Comparison of ENCODE assay signal across 21 cellular contexts in genomic region chr13:113638806-113639205, GRCh38. TPM values are rescaled to one million over a fixed set of nuclear protein-coding genes. Genes with fewer than 3 reads are reported as not detected.
DNase-seq lines count a peak whose midpoint lies in the region; ATAC-seq and TF ChIP-seq lines count a peak whose summit lies in the region.
"Had no signal": no experiment of that assay in that cellular context is flagged by ENCODE, and none has a peak within 500 bp of the region (broad histone marks: within the 10 kb centered on the region; RNA-seq: fewer than 3 reads in every experiment).

No MANE protein-coding gene starts in this region.

- ATAC-seq in stimulated activated naive CD8-positive, alpha-beta T cell treated with anti-CD3 and anti-CD28 coated beads, Interleukin-15, Interleukin-2, amounts not matched to agents 100 U/mL and 50 U/mL, for 24 hours, result no peak
- no peak for ATAC-seq in stimulated activated naive CD8-positive, alpha-beta T cell treated with anti-CD3 and anti-CD28 coated beads, Interleukin-15, amount 100 ng/mL, for 72 hours
- no peak for ATAC-seq in GM19351 (IDR thresholded peaks at IDR 0.05; ENCODE audit: unreplicated experiment)
- ATAC-seq in HG03460 (IDR thresholded peaks at IDR 0.05; ENCODE audit: unreplicated experiment), result no peak
- no peak for ATAC-seq in HG03196 (IDR thresholded peaks at IDR 0.05; ENCODE audit: unreplicated experiment)
- ATAC-seq: Panc1 had no signal

- peak; percentile 1 for DNase-seq in stimulated activated naive CD8-positive, alpha-beta T cell treated with anti-CD3 and anti-CD28 coated beads, Interleukin-15, Interleukin-2, amounts not matched to agents 100 U/mL and 50 U/mL, for 24 hours
- no peak for DNase-seq in stimulated activated naive CD8-positive, alpha-beta T cell treated with anti-CD3 and anti-CD28 coated beads, Interleukin-15, amount 100 ng/mL, for 72 hours
- DNase-seq in chondrocyte (ENCODE audit: low spot score), result peak; percentile 39
- DNase-seq in neural crest cell (ENCODE audit: low read depth, low spot score), result no peak
- DNase-seq in type B pancreatic cell (ENCODE audit: extremely low spot score, unreplicated experiment), result peak; percentile 37
- DNase-seq: ACHN, DND-41, KBM-7, NCI-H1105, NCI-H2081, NCI-H2171 treated with DMSO at 0.1 percent for 48 hours, NCI-H446 treated with DMSO at 0.1 percent for 48 hours, NCI-H69 had no signal

- H3K9me3 Mint-ChIP-seq in stimulated activated naive CD8-positive, alpha-beta T cell treated with anti-CD3 and anti-CD28 coated beads, Interleukin-15, amount 100 ng/mL, for 72 hours, result no peaks in the 10 kb centered on the region
- H3K9me3 Mint-ChIP-seq in chondrocyte (ENCODE audit: low read depth) (peaks cover 2% of the 10 kb centered on the region), neural crest cell (no peaks in the 10 kb centered on the region), type B pancreatic cell (peaks cover 4% of the 10 kb centered on the region)

- no peak overlapping the region for H3K4me3 Mint-ChIP-seq in stimulated activated naive CD8-positive, alpha-beta T cell treated with anti-CD3 and anti-CD28 coated beads, Interleukin-15, amount 100 ng/mL, for 72 hours
- H3K4me3 Mint-ChIP-seq in chondrocyte (ENCODE audit: unreplicated experiment), result no peak overlapping the region
- peak overlapping the region; percentile 8 for H3K4me3 Mint-ChIP-seq in neural crest cell
- no peak overlapping the region for H3K4me3 Mint-ChIP-seq in type B pancreatic cell
- H3K4me3 Mint-ChIP-seq: CD14-positive monocyte had no signal

- TF ChIP-seq CTCF in chondrocyte (IDR thresholded peaks at IDR 0.05), result no peak
- TF ChIP-seq CTCF in neural crest cell (conservative IDR thresholded peaks at IDR 0.05), result no peak
- TF ChIP-seq CTCF in type B pancreatic cell (conservative IDR thresholded peaks at IDR 0.05), result no peak

- no peak overlapping the region for H3K27ac Mint-ChIP-seq in stimulated activated naive CD8-positive, alpha-beta T cell treated with anti-CD3 and anti-CD28 coated beads, Interleukin-15, amount 100 ng/mL, for 72 hours
- no peak overlapping the region for H3K27ac Mint-ChIP-seq in chondrocyte (ENCODE audit: unreplicated experiment)
- H3K27ac Mint-ChIP-seq in neural crest cell (ENCODE audit: unreplicated experiment), result no peak overlapping the region
- H3K27ac Mint-ChIP-seq in type B pancreatic cell, result no peak overlapping the region

- H3K36me3 Mint-ChIP-seq in chondrocyte (ENCODE audit: low read depth) (peaks cover 59% of the 10 kb centered on the region), neural crest cell (ENCODE audit: low read depth) (peaks cover 56% of the 10 kb centered on the region), type B pancreatic cell (peaks cover 50% of the 10 kb centered on the region)

- peaks cover 5% of the 10 kb centered on the region for H3K4me1 Mint-ChIP-seq in stimulated activated naive CD8-positive, alpha-beta T cell treated with anti-CD3 and anti-CD28 coated beads, Interleukin-15, amount 100 ng/mL, for 72 hours
- no peaks in the 10 kb centered on the region for H3K4me1 Mint-ChIP-seq in chondrocyte (ENCODE audit: low read depth)
- no peaks in the 10 kb centered on the region for H3K4me1 Mint-ChIP-seq in neural crest cell
- no peaks in the 10 kb centered on the region for H3K4me1 Mint-ChIP-seq in type B pancreatic cell (ENCODE audit: unreplicated experiment)
- H3K4me1 Mint-ChIP-seq: CD14-positive monocyte had no signal

- no peaks in the 10 kb centered on the region for H3K27me3 Mint-ChIP-seq in stimulated activated naive CD8-positive, alpha-beta T cell treated with anti-CD3 and anti-CD28 coated beads, Interleukin-15, amount 100 ng/mL, for 72 hours
- H3K27me3 Mint-ChIP-seq in chondrocyte (ENCODE audit: low read depth), result no peaks in the 10 kb centered on the region
- no peaks in the 10 kb centered on the region for H3K27me3 Mint-ChIP-seq in neural crest cell (ENCODE audit: low read depth)
- no peaks in the 10 kb centered on the region for H3K27me3 Mint-ChIP-seq in type B pancreatic cell

RNA-seq across cellular contexts. Expression of gene ATP4B, which starts 19.2 kb away (rescaled TPM):
- total RNA-seq in chondrocyte (not detected in 3 replicates), neural crest cell (not detected in 2 replicates), type B pancreatic cell (ENCODE audit: low replicate concordance) (2.0 and 26.7 TPM in 2 replicates)
- total RNA-seq: G401, Right ventricle myocardium inferior, SK-MEL-5 had no signal

RNA-seq across cellular contexts. Expression of gene GRK1, which starts 28.2 kb away (rescaled TPM):
- total RNA-seq in chondrocyte (0.07 TPM in 1 of 3 replicates, not detected in the others), neural crest cell (0.77 and 1.5 TPM in 2 replicates), type B pancreatic cell (ENCODE audit: low replicate concordance) (0.24 and 0.85 TPM in 2 replicates)
- total RNA-seq: SK-MEL-5 had no signal

RNA-seq across cellular contexts. Expression of gene TFDP1, which starts 54.3 kb away (rescaled TPM):
- total RNA-seq in chondrocyte, result 52.8 to 76.0 TPM (median 54.3 TPM) in 3 replicates
- total RNA-seq in neural crest cell, result 105 and 108 TPM in 2 replicates
- 78.4 and 78.8 TPM in 2 replicates for total RNA-seq in type B pancreatic cell (ENCODE audit: low replicate concordance)

Comparison
In these comparisons a context has a peak if more than half of its experiments do, and no peak if none do; other contexts are left out.
1. DNase-seq: peak in stimulated activated naive CD8-positive, alpha-beta T cell treated with anti-CD3 and anti-CD28 coated beads, Interleukin-15, Interleukin-2, amounts not matched to agents 100 U/mL and 50 U/mL, for 24 hours (single experiment), chondrocyte (single experiment) and type B pancreatic cell (single experiment); none in stimulated activated naive CD8-positive, alpha-beta T cell treated with anti-CD3 and anti-CD28 coated beads, Interleukin-15, amount 100 ng/mL, for 72 hours (0 of 2) and neural crest cell (single experiment).